Comparison of ENCODE assay signal across 8 cellular contexts in the genomic region with DNA sequence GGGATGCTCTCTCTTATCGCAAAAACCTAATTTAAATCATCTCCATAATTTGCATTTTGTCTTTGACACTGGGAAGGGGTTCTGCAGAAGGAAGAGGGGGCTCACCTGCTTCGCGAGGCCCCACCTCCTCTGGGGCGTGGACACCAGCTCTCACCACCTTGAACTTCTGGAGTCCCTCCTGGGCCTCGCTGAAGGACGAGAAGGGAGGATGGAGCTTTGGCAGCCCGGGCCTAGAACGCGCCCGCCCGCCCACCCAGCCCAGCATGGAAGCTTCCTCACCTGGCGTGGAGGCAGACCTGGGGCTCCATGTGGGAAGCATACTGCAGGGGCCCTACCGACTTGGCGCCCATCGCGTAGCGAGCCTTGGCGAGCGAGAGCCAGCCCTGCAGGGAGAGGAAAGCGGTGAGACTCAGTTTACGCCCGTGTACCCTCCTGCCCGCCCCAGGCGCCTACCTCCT. TPM values are rescaled to one million over a fixed set of nuclear protein-coding genes. Genes with fewer than 3 reads are reported as not detected.
DNase-seq lines count a peak whose midpoint lies in the region; ATAC-seq and TF ChIP-seq lines count a peak whose summit lies in the region.

No MANE protein-coding gene starts in this region.

- peak overlapping the region; percentile 90 for H2AFZ ChIP-seq in neural progenitor cell (replicated peaks)

- H3K27me3 Mint-ChIP-seq in endothelial cell (ENCODE audit: unreplicated experiment) (peaks cover 26% of the 10 kb centered on the region), neural progenitor cell (ENCODE audit: insufficient read depth, low read depth) (peaks cover 23% of the 10 kb centered on the region)

- peaks cover 3% of the 10 kb centered on the region for H3K36me3 ChIP-seq in neural progenitor cell

- no peak for TF ChIP-seq CTCF in RWPE1 (conservative IDR thresholded peaks at IDR 0.05; ENCODE audit: low read depth)
- no peak for TF ChIP-seq CTCF in endothelial cell (IDR thresholded peaks at IDR 0.05; ENCODE audit: unreplicated experiment)
- no peak for TF ChIP-seq CTCF in neural progenitor cell (IDR thresholded peaks at IDR 0.05)

- H3K9me3 ChIP-seq in neural progenitor cell (ENCODE audit: low read depth): no peaks in the 10 kb centered on the region

- H3K4me3 Mint-ChIP-seq in endothelial cell (ENCODE audit: unreplicated experiment) (peak overlapping the region; percentile 98), neural progenitor cell (peak overlapping the region; percentile 100)

- no peaks in the 10 kb centered on the region for H3K27me3 ChIP-seq in neural progenitor cell

- peaks cover 11% of the 10 kb centered on the region for H3F3A ChIP-seq in neural progenitor cell (ENCODE audit: low read depth)

- CTCF ChIA-PET in RWPE1 (lab: Yijun Ruan, JAX): interaction anchor here (0.6 to 1.8 kb wide), 2 partner anchors 9 to 32 kb away, joined by 3 to 4 read pairs; no protein-coding TSS in a partner anchor

- H3K9me3 Mint-ChIP-seq in endothelial cell (ENCODE audit: unreplicated experiment) (no peaks in the 10 kb centered on the region), neural progenitor cell (peaks cover 7% of the 10 kb centered on the region)

- H3K9ac ChIP-seq in neural progenitor cell: no peak overlapping the region

- POLR2A ChIA-PET in RWPE1 (lab: Yijun Ruan, JAX; ENCODE audit: low non-redundant PET): interaction anchor here (0.5 to 1.2 kb wide), 2 partner anchors 9 to 160 kb away, joined by 3 to 5 read pairs; a partner anchor contains a TSS

- H3K4me1 Mint-ChIP-seq in endothelial cell (ENCODE audit: unreplicated experiment): peaks cover 25% of the 10 kb centered on the region
- H3K4me1 Mint-ChIP-seq in neural progenitor cell: peaks cover 29% of the 10 kb centered on the region

- H4K20me1 ChIP-seq in neural progenitor cell (ENCODE audit: low read depth): peaks cover 14% of the 10 kb centered on the region

- peak overlapping the region; percentile 84 for H3K4me2 ChIP-seq in neural progenitor cell

- H3K27ac Mint-ChIP-seq in endothelial cell (ENCODE audit: unreplicated experiment) (peak overlapping the region; percentile 19), neural progenitor cell (peak overlapping the region; percentile 96)

- peak overlapping the region; percentile 91 for H3K4me3 ChIP-seq in neural progenitor cell

- peak; percentile 4 for ATAC-seq in GM18498 (IDR thresholded peaks at IDR 0.05; ENCODE audit: unreplicated experiment)
- peak; percentile 2 for ATAC-seq in HG02610 (IDR thresholded peaks at IDR 0.05; ENCODE audit: unreplicated experiment)
- ATAC-seq in HG03025 (IDR thresholded peaks at IDR 0.05; ENCODE audit: low FRiP score, unreplicated experiment): no peak
- no peak for ATAC-seq in GM19324 (IDR thresholded peaks at IDR 0.05; ENCODE audit: low FRiP score, unreplicated experiment)
- no peak for ATAC-seq in HG03457 (IDR thresholded peaks at IDR 0.05; ENCODE audit: unreplicated experiment)

- DNase-seq in RWPE1 (ENCODE audit: low spot score) (peak; percentile 31), endothelial cell (ENCODE audit: low spot score) (no peak), neural progenitor cell (ENCODE audit: low spot score) (no peak)

- H3K27ac ChIP-seq in RWPE1 (peak overlapping the region; percentile 93), neural progenitor cell (no peak overlapping the region)

- H3K36me3 Mint-ChIP-seq in endothelial cell (ENCODE audit: low read depth, unreplicated experiment): peaks cover 29% of the 10 kb centered on the region
- peaks cover 28% of the 10 kb centered on the region for H3K36me3 Mint-ChIP-seq in neural progenitor cell

- peaks cover 11% of the 10 kb centered on the region for H3K4me1 ChIP-seq in neural progenitor cell

- H3K79me2 ChIP-seq in neural progenitor cell (ENCODE audit: low read depth): peaks cover 15% of the 10 kb centered on the region

RNA-seq across cellular contexts. Expression of a gene that starts 1.1 kb away (rescaled TPM):
- total RNA-seq in endothelial cell (ENCODE audit: unreplicated experiment) (32.8 TPM), neural progenitor cell (ENCODE audit: low replicate concordance) (23.3 and 51.4 TPM in 2 replicates)

RNA-seq across cellular contexts. Expression of a gene that starts 14.3 kb away (rescaled TPM):
- total RNA-seq in endothelial cell (ENCODE audit: unreplicated experiment) (16.3 TPM), neural progenitor cell (ENCODE audit: low replicate concordance) (4.0 and 17.6 TPM in 2 replicates)

Comparison
In these comparisons a context has a peak if more than half of its experiments do, and no peak if none do; other contexts are left out.
1. ATAC-seq: peak in GM18498 (single experiment) and HG02610 (single experiment); none in HG03025 (single experiment), GM19324 (single experiment) and HG03457 (single experiment).